26 cellular contexts compared by ENCODE assay signal in the genomic region with DNA sequence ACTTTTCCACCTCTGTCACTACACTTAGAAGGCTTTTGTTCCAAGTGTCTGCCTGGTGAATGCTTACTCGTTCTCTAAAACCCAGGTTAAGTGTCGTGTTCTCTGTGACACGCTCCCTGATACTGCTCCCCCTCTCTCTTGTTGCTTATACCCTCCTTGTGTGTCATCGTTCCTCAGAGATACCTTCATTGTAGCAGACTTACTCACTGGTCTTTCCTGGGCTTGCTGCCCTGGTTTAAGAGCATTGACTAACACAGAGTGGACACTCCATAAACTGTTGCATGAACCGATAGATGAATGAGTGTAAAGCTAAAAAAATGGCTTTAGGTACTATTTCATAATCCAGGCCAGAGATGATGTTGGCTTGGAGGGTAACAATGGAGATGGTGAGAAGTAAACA.
DNase-seq lines count a peak whose midpoint lies in the region; ATAC-seq and TF ChIP-seq lines count a peak whose summit lies in the region.
"Had no signal": no experiment of that assay in that cellular context is flagged by ENCODE, and none has a peak within 500 bp of the region (broad histone marks: within the 10 kb centered on the region; RNA-seq: fewer than 3 reads in every experiment).

No MANE protein-coding gene starts in this region.

- H3K4me1 Mint-ChIP-seq in T-helper 17 cell (peaks cover 4% of the 10 kb centered on the region), H9 (peaks cover 20 to 21% of the 10 kb centered on the region in 2 experiments), progenitor cell of endocrine pancreas (ENCODE audit: low read depth) (no peaks in the 10 kb centered on the region)

- no peak overlapping the region for H3K4me2 ChIP-seq in GM23248 (ENCODE audit: unreplicated experiment)
- no peak overlapping the region for H3K4me2 ChIP-seq in H9 (ENCODE audit: insufficient read depth, insufficient read length, low read length)
- H3K4me2 ChIP-seq: BLaER1 treated with 17β-estradiol and CSF1 and Interleukin-3, amounts not matched to agents 10 nM and 100 nM had no signal

- H3K9me3 ChIP-seq in AG04450 (ENCODE audit: control insufficient read depth, insufficient read depth, low read length) (no peaks in the 10 kb centered on the region), GM23248 (ENCODE audit: low read depth) (no peaks in the 10 kb centered on the region), T-helper 17 cell (ENCODE audit: control insufficient read depth, low read length, poor library complexity, severe bottlenecking) (no peaks in the 10 kb centered on the region), H9 (ENCODE audit: control insufficient read depth, low read depth, low read length) (no peaks in the 10 kb centered on the region)
- H3K9me3 ChIP-seq: BLaER1 treated with 17β-estradiol and CSF1 and Interleukin-3, amounts not matched to agents 10 nM and 100 nM; prostate gland; SJCRH30; stomach had no signal

- peaks cover 4% of the 10 kb centered on the region; the same call in 1 of the 2 replicates for H3K4me1 ChIP-seq in GM23248 (ENCODE audit: insufficient read depth)
- peaks cover 4% of the 10 kb centered on the region for H3K4me1 ChIP-seq in H9 (ENCODE audit: insufficient read depth, low read length)
- H3K4me1 ChIP-seq: prostate gland, SJCRH30 had no signal

- H3K4ac ChIP-seq in H9 (ENCODE audit: low read depth, low read length): no peak overlapping the region

- no peak overlapping the region for H2BK5ac ChIP-seq in H9 (ENCODE audit: insufficient read length, low read length)

- H3F3A ChIP-seq in GM23248 (ENCODE audit: insufficient read depth): peaks cover 8% of the 10 kb centered on the region; the same call in 1 of the 2 replicates

- H3K36me3 Mint-ChIP-seq in T-helper 17 cell (ENCODE audit: low read depth) (peaks cover 8% of the 10 kb centered on the region), H9 (ENCODE audit: insufficient read depth in 1 of 3, low read depth in 3 of 3) (no peaks in the 10 kb centered on the region), progenitor cell of endocrine pancreas (ENCODE audit: insufficient read depth) (no peaks in the 10 kb centered on the region)
- H3K36me3 Mint-ChIP-seq: brain, type B pancreatic cell had no signal

- no peaks in the 10 kb centered on the region for H3K9me3 Mint-ChIP-seq in H9
- no peaks in the 10 kb centered on the region for H3K9me3 Mint-ChIP-seq in progenitor cell of endocrine pancreas (ENCODE audit: low read depth)
- H3K9me3 Mint-ChIP-seq: activated CD8-positive, alpha-beta T cell treated with anti-CD3 and anti-CD28 coated beads for 36 hours; brain; type B pancreatic cell had no signal

- H3K4me3 Mint-ChIP-seq in T-helper 17 cell (no peak overlapping the region), H9 (no peak overlapping the region), progenitor cell of endocrine pancreas (ENCODE audit: low read depth) (no peak overlapping the region)
- H3K4me3 Mint-ChIP-seq: activated CD8-positive, alpha-beta T cell treated with anti-CD3 and anti-CD28 coated beads for 36 hours; brain; type B pancreatic cell had no signal

- H3K23ac ChIP-seq in H9 (ENCODE audit: insufficient read length, low read depth, low read length): no peak overlapping the region

- H3K27me3 ChIP-seq in AG04450 (ENCODE audit: control insufficient read depth, insufficient read depth, low read length) (peaks cover 5% of the 10 kb centered on the region), GM23248 (replicated peaks; ENCODE audit: insufficient read depth) (peaks cover 8% of the 10 kb centered on the region; the same call in 1 of the 2 replicates), H9 (ENCODE audit: insufficient read depth, low read length) (no peaks in the 10 kb centered on the region)
- H3K27me3 ChIP-seq: SJCRH30 had no signal

- WGBS in GM23248 (ENCODE audit: low coverage in 1 of 2, low lambda C conversion rate in 2 of 2, missing lambda C conversion rate in 2 of 2), 2 experiments: 17 to 19% methylated on average over 5 of the region's 5 CpGs
- no CpG with 5 or more reads among the region's 5 CpGs for WGBS in H9 (ENCODE audit: extremely low coverage, insufficient read length, low lambda C conversion rate)

- H3K27ac ChIP-seq in AG04450 (ENCODE audit: low read depth, low read length) (no peak overlapping the region), GM23248 (no peak overlapping the region), H9 (ENCODE audit: insufficient read length, low read depth, low read length) (no peak overlapping the region)
- H3K27ac ChIP-seq: BLaER1 treated with 17β-estradiol and CSF1 and Interleukin-3, amounts not matched to agents 10 nM and 100 nM; prostate gland; SJCRH30; stomach had no signal

- no peak overlapping the region for H3T11ph ChIP-seq in H9 (ENCODE audit: low read length)

- no peak overlapping the region for H2BK120ac ChIP-seq in H9 (ENCODE audit: low read depth, low read length, poor library complexity, severe bottlenecking)

- in situ Hi-C loops in GM23248 (cut with MboI): loop anchor here (10.0 kb wide), 1 partner anchor 178 kb away; no protein-coding TSS in a partner anchor

- no peak overlapping the region for H3K56ac ChIP-seq in H9 (ENCODE audit: insufficient read length, low read depth, low read length)

- H3K79me2 ChIP-seq in GM23248 (ENCODE audit: insufficient read depth) (no peaks in the 10 kb centered on the region), H9 (ENCODE audit: insufficient read depth, low read length) (no peaks in the 10 kb centered on the region)

- no peaks in the 10 kb centered on the region for H3K9me2 ChIP-seq in GM23248 (ENCODE audit: insufficient read depth)

- H4K5ac ChIP-seq in H9 (ENCODE audit: insufficient read length, low read depth, low read length): no peak overlapping the region

- no peak for TF ChIP-seq CTCF in AG04450 (IDR thresholded peaks at IDR 0.05; ENCODE audit: low read depth, low read length)
- TF ChIP-seq CTCF in fibroblast of pulmonary artery (IDR thresholded peaks at IDR 0.05; ENCODE audit: low read length, missing control alignments): no peak
- no peak for TF ChIP-seq CTCF in H9 (conservative IDR thresholded peaks at IDR 0.05)
- no peak for TF ChIP-seq CTCF in progenitor cell of endocrine pancreas (IDR thresholded peaks at IDR 0.05; ENCODE audit: unreplicated experiment)

- no peak overlapping the region for H4K8ac ChIP-seq in H9 (replicated peaks; ENCODE audit: insufficient read length, low read depth, low read length)

- H3K9ac ChIP-seq in GM23248 (no peak overlapping the region), H9 (ENCODE audit: extremely low read depth, insufficient read length, low read length) (no peak overlapping the region)
- H3K9ac ChIP-seq: BLaER1 treated with 17β-estradiol and CSF1 and Interleukin-3, amounts not matched to agents 10 nM and 100 nM had no signal

- no peak overlapping the region for H2BK20ac ChIP-seq in H9 (ENCODE audit: low read depth, low read length, poor library complexity, severe bottlenecking)

- H2BK15ac ChIP-seq in H9 (ENCODE audit: low read depth, low read length): no peak overlapping the region

- no peak overlapping the region for H2AK5ac ChIP-seq in H9 (ENCODE audit: insufficient read length, low read length)

- H3K4me3 ChIP-seq in AG04450 (ENCODE audit: low read depth, low read length) (no peak overlapping the region), GM23248 (no peak overlapping the region), fibroblast of pulmonary artery (replicated peaks; ENCODE audit: low read depth, low read length) (no peak overlapping the region)
- H3K4me3 ChIP-seq: BLaER1 treated with 17β-estradiol and CSF1 and Interleukin-3, amounts not matched to agents 10 nM and 100 nM; prostate gland; SJCRH30; stomach had no signal

- H3K27me3 Mint-ChIP-seq in T-helper 17 cell (peaks cover 87% of the 10 kb centered on the region), H9 (ENCODE audit: low read depth) (peaks cover 7% of the 10 kb centered on the region), progenitor cell of endocrine pancreas (peaks cover 50% of the 10 kb centered on the region)

- intact Hi-C loops in head of caudate nucleus (cut with DNase I): no loop called here

- H3K18ac ChIP-seq in H9 (ENCODE audit: insufficient read length, low read depth, low read length): no peak overlapping the region

- POLR2A ChIA-PET in AG04450 (lab: Yijun Ruan, JAX): no interaction called here

- no peaks in the 10 kb centered on the region for H3K36me3 ChIP-seq in GM23248 (ENCODE audit: low read depth)
- H3K36me3 ChIP-seq: BLaER1 treated with 17β-estradiol and CSF1 and Interleukin-3, amounts not matched to agents 10 nM and 100 nM; prostate gland; SJCRH30; stomach had no signal

- H4K91ac ChIP-seq in H9 (ENCODE audit: insufficient read length, low read depth, low read length): no peak overlapping the region

- ATAC-seq in T-helper 17 cell (no peak), HG02571 (IDR thresholded peaks at IDR 0.05; ENCODE audit: unreplicated experiment) (no peak)
- ATAC-seq: activated CD4-positive, CD25-positive, alpha-beta regulatory T cell treated with anti-CD3 and anti-CD28 coated beads, Interleukin-2, amount 50 U/mL, for 24 hours; activated CD8-positive, alpha-beta T cell treated with anti-CD3 and anti-CD28 coated beads for 36 hours had no signal

- H3K14ac ChIP-seq in H9 (ENCODE audit: insufficient read depth, low read length): no peak overlapping the region

- no peaks in the 10 kb centered on the region for H3K23me2 ChIP-seq in H9 (ENCODE audit: insufficient read length, low read depth, low read length, poor library complexity, severe bottlenecking)

- peak; percentile 24 for DNase-seq in AG04450 (ENCODE audit: low read depth, low spot score)
- DNase-seq in GM23248: peak; percentile 92
- no peak for DNase-seq in T-helper 17 cell
- DNase-seq in fibroblast of pulmonary artery (ENCODE audit: low read depth): peak; percentile 15
- no peak for DNase-seq in H9
- DNase-seq in progenitor cell of endocrine pancreas (ENCODE audit: low spot score, unreplicated experiment): no peak
- DNase-seq in head of caudate nucleus: no peak
- DNase-seq: 8988T; activated CD8-positive, alpha-beta T cell treated with anti-CD3 and anti-CD28 coated beads for 36 hours; activated gamma-delta T cell; activated T-cell treated with anti-CD3 and anti-CD28 coated beads for 4 hours; COR-L47; DMS79; effector CD4-positive, alpha-beta T cell; KBM-7; NCI-H1694; NCI-H510A treated with DMSO at 0.1 percent for 48 hours; NK-92 treated with Interleukin-12 subunit alpha and Interleukin-12 subunit beta, amount 100 ng/mL, for 24 hours; SJCRH30; stomach had no signal

- H2AFZ ChIP-seq in GM23248 (no peak overlapping the region), H9 (ENCODE audit: low read length) (no peak overlapping the region)

- CTCF ChIA-PET in AG04450 (lab: Charles Lee): interaction anchor here (0.6 to 6.2 kb wide), 2 partner anchors 172 to 223 kb away, joined by 7 to 121 read pairs; partner anchors contain the start of gene GRIK4

- H3K27ac Mint-ChIP-seq in T-helper 17 cell: peak overlapping the region; percentile 24
- no peak overlapping the region for H3K27ac Mint-ChIP-seq in H9
- H3K27ac Mint-ChIP-seq in progenitor cell of endocrine pancreas: no peak overlapping the region
- H3K27ac Mint-ChIP-seq: activated CD8-positive, alpha-beta T cell treated with anti-CD3 and anti-CD28 coated beads for 36 hours; type B pancreatic cell had no signal

- H3K79me1 ChIP-seq in H9 (ENCODE audit: insufficient read depth, low read depth, low read length, poor library complexity, severe bottlenecking): no peaks in the 10 kb centered on the region

- no peak overlapping the region for H2BK12ac ChIP-seq in H9 (ENCODE audit: insufficient read length, low read depth, low read length)

- H4K20me1 ChIP-seq in GM23248 (ENCODE audit: insufficient read depth): no peaks in the 10 kb centered on the region
- no peaks in the 10 kb centered on the region for H4K20me1 ChIP-seq in H9 (ENCODE audit: control insufficient read depth, insufficient read depth, insufficient read length)

Comparison
In these comparisons a context has a peak if more than half of its experiments do, and no peak if none do; other contexts are left out.
1. DNase-seq: peak in AG04450 (single experiment), GM23248 (single experiment) and fibroblast of pulmonary artery (single experiment); none in T-helper 17 cell (0 of 3), H9 (single experiment), progenitor cell of endocrine pancreas (single experiment) and head of caudate nucleus (0 of 42).